8 cellular contexts compared by ENCODE assay signal in the genomic region with DNA sequence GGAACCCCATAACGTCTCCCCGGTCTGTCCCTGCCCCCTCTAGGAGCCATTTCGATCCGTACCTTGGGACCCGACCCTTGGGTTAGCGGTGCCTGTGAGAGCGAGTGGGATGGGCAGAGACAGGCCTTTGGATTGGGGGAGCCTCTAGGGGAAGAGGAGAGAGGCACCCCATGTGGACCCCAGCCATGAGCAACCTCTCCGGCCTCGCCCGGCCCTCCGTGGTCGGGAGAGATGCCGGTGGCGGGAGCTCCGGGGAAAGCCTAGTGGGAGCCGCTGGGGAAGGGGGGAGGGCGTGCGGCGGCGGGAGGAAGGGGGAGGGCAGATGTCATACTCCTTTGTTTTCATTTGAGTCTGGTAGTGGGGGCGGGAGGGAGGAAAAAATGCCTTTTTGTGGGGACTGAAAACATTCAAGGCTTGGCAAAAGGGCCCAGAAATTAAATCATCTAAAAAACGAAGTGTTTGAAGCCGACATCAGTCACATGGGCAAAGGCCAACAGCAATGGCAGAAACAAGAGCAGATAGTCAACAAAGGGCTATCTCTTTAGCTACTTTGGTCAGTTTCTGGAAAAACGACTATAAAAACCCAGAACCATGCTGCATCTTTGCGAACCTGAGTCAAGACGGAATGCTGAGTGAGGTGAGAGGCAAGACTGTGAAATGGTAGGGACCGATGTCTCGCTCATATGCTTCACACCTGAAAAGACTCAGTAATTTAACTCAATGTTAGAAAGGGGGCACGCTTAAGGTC. TPM values are rescaled to one million over a fixed set of nuclear protein-coding genes. Genes with fewer than 3 reads are reported as not detected.
DNase-seq lines count a peak whose midpoint lies in the region; ATAC-seq and TF ChIP-seq lines count a peak whose summit lies in the region.

No MANE protein-coding gene starts in this region.

- POLR2A ChIA-PET in activated B cell treated with CpG ODN at 0.5 μM for 24 hours (lab: Charles Lee): interaction anchor here (0.7 to 1.3 kb wide), 2 partner anchors 12 to 15 kb away, joined by 5 to 12 read pairs; no protein-coding TSS in a partner anchor

- ATAC-seq in HG02759 (IDR thresholded peaks at IDR 0.05; ENCODE audit: unreplicated experiment): peak; percentile 57
- ATAC-seq in activated B cell treated with CpG ODN at 0.5 μM for 24 hours (ENCODE audit: low read depth): no peak
- peak; percentile 54 for ATAC-seq in effector memory CD8-positive, alpha-beta T cell (replicated peaks)

- intact Hi-C loops in activated B cell treated with CpG ODN at 0.5 μM for 24 hours (cut with micrococcal nuclease): loop anchor here (2.0 to 5.0 kb wide), 3 partner anchors 18 to 1650 kb away; partner anchors contain the start of genes ALG14 and RWDD3

- CTCF ChIA-PET in activated B cell treated with CpG ODN at 0.5 μM for 24 hours (lab: Charles Lee): no interaction called here

- no peaks in the 10 kb centered on the region for H3K27me3 Mint-ChIP-seq in activated B cell treated with CpG ODN at 0.5 μM for 24 hours
- no peaks in the 10 kb centered on the region for H3K27me3 Mint-ChIP-seq in effector memory CD8-positive, alpha-beta T cell

- H3K4me1 Mint-ChIP-seq in activated B cell treated with CpG ODN at 0.5 μM for 24 hours: peaks cover 31% of the 10 kb centered on the region
- peaks cover 22 to 34% of the 10 kb centered on the region in 2 donors for H3K4me1 Mint-ChIP-seq in effector memory CD8-positive, alpha-beta T cell (ENCODE audit: low read depth in 2 of 2)

- peak overlapping the region; percentile 94 for H3K4me3 Mint-ChIP-seq in activated B cell treated with CpG ODN at 0.5 μM for 24 hours
- peak overlapping the region; percentile 82 to 96 for H3K4me3 Mint-ChIP-seq in effector memory CD8-positive, alpha-beta T cell

- H3K27ac Mint-ChIP-seq in activated B cell treated with CpG ODN at 0.5 μM for 24 hours: peak overlapping the region; percentile 93
- H3K27ac Mint-ChIP-seq in effector memory CD8-positive, alpha-beta T cell: peak overlapping the region; percentile 93

- peaks cover 19% of the 10 kb centered on the region for H3K36me3 Mint-ChIP-seq in activated B cell treated with CpG ODN at 0.5 μM for 24 hours (ENCODE audit: low read depth)
- H3K36me3 Mint-ChIP-seq in effector memory CD8-positive, alpha-beta T cell (ENCODE audit: insufficient read depth): peaks cover 27% of the 10 kb centered on the region

- DNase-seq in stimulated activated CD8-positive, alpha-beta memory T cell treated with anti-CD3 and anti-CD28 coated beads, Interleukin-12 subunit alpha, Interleukin-12 subunit beta, amount 100 ng/mL, for 1 hour (ENCODE audit: low read depth): peak; percentile 1
- DNase-seq in stimulated activated CD8-positive, alpha-beta memory T cell treated with anti-CD3 and anti-CD28 coated beads, Interleukin-4, amount 100 ng/mL, for 48 hours: no peak
- peak; percentile 65 for DNase-seq in NB4 (ENCODE audit: low read depth)
- no peak for DNase-seq in activated B cell treated with CpG ODN at 0.5 μM for 24 hours
- DNase-seq in effector memory CD8-positive, alpha-beta T cell: peak in 1 of 3 experiments; percentile 8
- peak; percentile 84 to 87 for DNase-seq in lung microvascular endothelial cell (ENCODE audit: low read depth in 2 of 2)
- DNase-seq in stimulated activated CD8-positive, alpha-beta memory T cell treated with anti-CD3 and anti-CD28 coated beads, Interleukin-7, amount 100 ng/mL, for 24 hours (ENCODE audit: low read depth): peak; percentile 19

- peak; percentile 29 for TF ChIP-seq POLR2A in NB4 (IDR thresholded peaks at IDR 0.05; ENCODE audit: extremely low read depth, insufficient read length)

- no peaks in the 10 kb centered on the region for H3K9me3 Mint-ChIP-seq in activated B cell treated with CpG ODN at 0.5 μM for 24 hours
- no peaks in the 10 kb centered on the region for H3K9me3 Mint-ChIP-seq in effector memory CD8-positive, alpha-beta T cell

- peak overlapping the region; percentile 99 for H3K4me3 ChIP-seq in NB4 (ENCODE audit: low read depth, low read length)

- TF ChIP-seq CTCF in NB4 (IDR thresholded peaks at IDR 0.05; ENCODE audit: low read depth, low read length) (no peak), activated B cell treated with CpG ODN at 0.5 μM for 24 hours (IDR thresholded peaks at IDR 0.05) (no peak)

RNA-seq across cellular contexts. Expression of gene PTBP2, which starts 0.8 kb away (rescaled TPM):
- total RNA-seq in activated B cell treated with CpG ODN at 0.5 μM for 24 hours (17.6 and 18.6 TPM in 2 replicates), lung microvascular endothelial cell (6.8 and 11.5 TPM in 2 replicates)

Comparison
In these comparisons a context has a peak if more than half of its experiments do, and no peak if none do; other contexts are left out.
1. DNase-seq: peak in stimulated activated CD8-positive, alpha-beta memory T cell treated with anti-CD3 and anti-CD28 coated beads, Interleukin-12 subunit alpha, Interleukin-12 subunit beta, amount 100 ng/mL, for 1 hour (single experiment), NB4 (single experiment), lung microvascular endothelial cell (2 of 2) and stimulated activated CD8-positive, alpha-beta memory T cell treated with anti-CD3 and anti-CD28 coated beads, Interleukin-7, amount 100 ng/mL, for 24 hours (single experiment); none in stimulated activated CD8-positive, alpha-beta memory T cell treated with anti-CD3 and anti-CD28 coated beads, Interleukin-4, amount 100 ng/mL, for 48 hours (single experiment) and activated B cell treated with CpG ODN at 0.5 μM for 24 hours (single experiment).